Comparison of ENCODE assay signal across 21 cellular contexts in genomic region chr14:20692111-20692751, GRCh38. TPM values are rescaled to one million over a fixed set of nuclear protein-coding genes. Genes with fewer than 3 reads are reported as not detected.
"Had no signal": no experiment of that assay in that cellular context is flagged by ENCODE, and none has a peak within 500 bp of the region (broad histone marks: within the 10 kb centered on the region; RNA-seq: fewer than 3 reads in every experiment).

No MANE protein-coding gene starts in this region.

- H3K36me3 ChIP-seq: brain microvascular endothelial cell, pancreas had no signal

- DNase-seq: activated CD4-positive, alpha-beta T cell treated with anti-CD3 and anti-CD28 coated beads, Interleukin-2, amount 10 ng/mL, durations not matched to agents 7 days and 5 days; activated gamma-delta T cell treated with Interleukin-2 at 50 U/mL for 16 hours; activated T-cell treated with anti-CD3 and anti-CD28 coated beads, Interleukin-2, amount 50 U/mL, for 4 hours; amygdala; brain microvascular endothelial cell; effector memory CD4-positive, alpha-beta T cell; heart left ventricle; naive thymus-derived CD4-positive, alpha-beta T cell; pancreas; sigmoid colon; spleen; stimulated activated CD4-positive, alpha-beta T cell treated with anti-CD3 and anti-CD28 coated beads, Interleukin-1b, Interleukin-23, amount 100 ng/mL, for 48 hours; stomach; T-helper 17 cell; testis had no signal

- H3K36me3 Mint-ChIP-seq: activated naive CD8-positive, alpha-beta T cell; naive thymus-derived CD4-positive, alpha-beta T cell had no signal

- H3K27ac ChIP-seq: brain microvascular endothelial cell, heart left ventricle, pancreas, sigmoid colon, spleen, stomach, testis had no signal

- H3K9me3 ChIP-seq: heart left ventricle, pancreas, sigmoid colon, spleen, stomach, testis had no signal

- H3K4me1 ChIP-seq: testis had no signal

- ATAC-seq: activated T-cell treated with anti-CD3 and anti-CD28 coated beads, Interleukin-2, amount 50 U/mL, for 4 hours; heart left ventricle; naive thymus-derived CD4-positive, alpha-beta T cell; pancreas; T-helper 17 cell had no signal

- H3K27me3 Mint-ChIP-seq: activated CD4-positive, alpha-beta T cell treated with anti-CD3 and anti-CD28 coated beads, Interleukin-2, amount 10 ng/mL, durations not matched to agents 7 days and 5 days; dendritic cell treated with granulocyte-macrophage colony-stimulating factor and Interleukin-4, amounts not matched to agents 40 ng/mL and 50 ng/mL, for 4 days; naive thymus-derived CD4-positive, alpha-beta T cell; T-helper 17 cell had no signal

- H3K9me3 Mint-ChIP-seq: activated CD4-positive, alpha-beta T cell treated with anti-CD3 and anti-CD28 coated beads, Interleukin-2, amount 10 ng/mL, durations not matched to agents 7 days and 5 days; activated T-cell treated with anti-CD3 and anti-CD28 coated beads, Interleukin-2, amount 50 U/mL, for 4 hours; dendritic cell treated with granulocyte-macrophage colony-stimulating factor and Interleukin-4, amounts not matched to agents 40 ng/mL and 50 ng/mL, for 4 days; naive thymus-derived CD4-positive, alpha-beta T cell had no signal

- H3K27ac Mint-ChIP-seq: activated CD4-positive, alpha-beta T cell treated with anti-CD3 and anti-CD28 coated beads, Interleukin-2, amount 10 ng/mL, durations not matched to agents 7 days and 5 days; activated naive CD8-positive, alpha-beta T cell; dendritic cell treated with granulocyte-macrophage colony-stimulating factor and Interleukin-4, amounts not matched to agents 40 ng/mL and 50 ng/mL, for 4 days; naive thymus-derived CD4-positive, alpha-beta T cell; T-helper 17 cell had no signal

- H3K4me3 Mint-ChIP-seq: activated CD4-positive, alpha-beta T cell treated with anti-CD3 and anti-CD28 coated beads, Interleukin-2, amount 10 ng/mL, durations not matched to agents 7 days and 5 days; activated naive CD8-positive, alpha-beta T cell; activated T-cell treated with anti-CD3 and anti-CD28 coated beads, Interleukin-2, amount 50 U/mL, for 4 hours; dendritic cell treated with granulocyte-macrophage colony-stimulating factor and Interleukin-4, amounts not matched to agents 40 ng/mL and 50 ng/mL, for 4 days; naive thymus-derived CD4-positive, alpha-beta T cell; T-helper 17 cell had no signal

- H3K27me3 ChIP-seq: brain microvascular endothelial cell, heart left ventricle, pancreas, sigmoid colon, spleen, stomach, testis had no signal

- H3K4me3 ChIP-seq: heart left ventricle, lung, pancreas, sigmoid colon, spleen, stomach had no signal

RNA-seq across cellular contexts. Expression of gene OR6S1, which starts 50.7 kb away (rescaled TPM):
- total RNA-seq: activated CD4-positive, alpha-beta T cell treated with anti-CD3 and anti-CD28 coated beads, Interleukin-2, amount 10 ng/mL, durations not matched to agents 7 days and 5 days; activated T-cell treated with anti-CD3 and anti-CD28 coated beads, Interleukin-2, amount 50 U/mL, for 4 hours; frontal cortex; heart left ventricle; lung; mononuclear cell; naive thymus-derived CD4-positive, alpha-beta T cell; pancreas; sigmoid colon; stomach; T-helper 17 cell; ureter had no signal

RNA-seq across cellular contexts. Expression of gene EDDM3A, which starts 53.5 kb away (rescaled TPM):
- total RNA-seq: activated CD4-positive, alpha-beta T cell treated with anti-CD3 and anti-CD28 coated beads, Interleukin-2, amount 10 ng/mL, durations not matched to agents 7 days and 5 days; activated T-cell treated with anti-CD3 and anti-CD28 coated beads, Interleukin-2, amount 50 U/mL, for 4 hours; frontal cortex; heart left ventricle; lung; mononuclear cell; naive thymus-derived CD4-positive, alpha-beta T cell; pancreas; sigmoid colon; spleen; stomach; T-helper 17 cell; ureter had no signal
